ENCODE assay signal across 17 cellular contexts in the genomic region with DNA sequence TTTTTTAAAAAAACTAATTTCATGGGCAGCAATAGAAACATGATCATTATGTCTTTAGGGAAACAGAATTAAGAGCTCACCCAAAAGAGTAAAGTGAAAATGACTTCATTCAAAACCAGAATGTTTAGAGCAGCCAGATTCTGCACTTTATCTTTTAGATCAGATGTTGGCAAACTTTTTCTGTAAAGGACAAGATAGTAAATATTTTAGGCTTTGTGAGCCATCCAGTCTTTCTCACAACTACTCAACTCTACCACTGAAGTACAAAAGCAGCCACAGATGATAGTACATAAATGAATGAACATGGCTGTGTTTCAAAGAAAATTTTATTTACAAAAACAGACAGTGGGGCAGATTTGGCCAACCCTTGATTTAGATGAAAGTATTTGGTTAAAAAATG.
"Had no signal": no experiment of that assay in that cellular context is flagged by ENCODE, and none has a peak within 500 bp of the region (broad histone marks: within the 10 kb centered on the region; RNA-seq: fewer than 3 reads in every experiment).

No MANE protein-coding gene starts in this region.

- H3K27me3 Mint-ChIP-seq: activated naive CD8-positive, alpha-beta T cell treated with anti-CD3 and anti-CD28 coated beads, Interleukin-2, amount 50 U/mL, for 24 hours; progenitor cell of endocrine pancreas; stimulated activated naive B cell treated with anti-CD40 and anti-IgM and Interleukin-4, amounts not matched to agents 10 μg/mL and 1 μg/mL and 100 μg/mL, for 72 hours had no signal

- H3K9me3 Mint-ChIP-seq: activated naive CD8-positive, alpha-beta T cell treated with anti-CD3 and anti-CD28 coated beads, Interleukin-2, amount 50 U/mL, for 24 hours; neural progenitor cell; stimulated activated naive B cell treated with anti-CD40 and anti-IgM and Interleukin-4, amounts not matched to agents 10 μg/mL and 1 μg/mL and 100 μg/mL, for 72 hours; WTC11 had no signal

- H3K4me3 Mint-ChIP-seq: activated naive CD8-positive, alpha-beta T cell treated with anti-CD3 and anti-CD28 coated beads, Interleukin-2, amount 50 U/mL, for 24 hours; neural progenitor cell; stimulated activated naive B cell treated with anti-CD40 and anti-IgM and Interleukin-4, amounts not matched to agents 10 μg/mL and 1 μg/mL and 100 μg/mL, for 72 hours; WTC11 had no signal

- DNase-seq: activated CD4-positive, alpha-beta T cell treated with anti-CD3 and anti-CD28 coated beads for 4 hours; activated CD8-positive, alpha-beta memory T cell treated with anti-CD3 and anti-CD28 coated beads for 24 hours; activated naive CD4-positive, alpha-beta T cell; activated naive CD8-positive, alpha-beta T cell treated with anti-CD3 and anti-CD28 coated beads, Interleukin-2, amount 50 U/mL, for 24 hours; foreskin fibroblast; lower lobe of right lung; mesendoderm; mucosa of descending colon; retina; sigmoid colon; stimulated activated CD4-positive, alpha-beta T cell treated with anti-CD3 and anti-CD28 coated beads, Interleukin-15, amount 100 ng/mL, for 24 hours; stimulated activated naive B cell treated with anti-CD40 and anti-IgM and Interleukin-4, amounts not matched to agents 10 μg/mL and 1 μg/mL and 100 μg/mL, for 72 hours; T1000; uterus had no signal

- H3K27ac Mint-ChIP-seq: activated naive CD8-positive, alpha-beta T cell treated with anti-CD3 and anti-CD28 coated beads, Interleukin-2, amount 50 U/mL, for 24 hours; neural progenitor cell; progenitor cell of endocrine pancreas; stimulated activated naive B cell treated with anti-CD40 and anti-IgM and Interleukin-4, amounts not matched to agents 10 μg/mL and 1 μg/mL and 100 μg/mL, for 72 hours; WTC11 had no signal

- H3K4me1 Mint-ChIP-seq: neural progenitor cell had no signal

- ATAC-seq: activated naive CD8-positive, alpha-beta T cell treated with anti-CD3 and anti-CD28 coated beads, Interleukin-2, amount 50 U/mL, for 24 hours; lower lobe of right lung; mucosa of descending colon; stimulated activated naive B cell treated with anti-CD40 and anti-IgM and Interleukin-4, amounts not matched to agents 10 μg/mL and 1 μg/mL and 100 μg/mL, for 72 hours; WTC11 had no signal
